ENCODE assay signal across 1 cellular context in genomic region chr5:125410501-125411162, GRCh38.
TF ChIP-seq lines count a peak whose summit lies in the region.

No MANE protein-coding gene starts in this region.

TF ChIP-seq in H1, 55 proteins besides CTCF, POLR2A, EP300 and RAD21:
- no peak for TF ChIP-seq SP2 (IDR thresholded peaks at IDR 0.05; ENCODE audit: low read length)
- TF ChIP-seq RFX5 (IDR thresholded peaks at IDR 0.05; ENCODE audit: borderline replicate concordance, low read depth, low read length): no peak
- TF ChIP-seq TEAD4 (IDR thresholded peaks at IDR 0.05; ENCODE audit: low read depth, low read length): no peak
- TF ChIP-seq HDAC2 (IDR thresholded peaks at IDR 0.05; ENCODE audit: borderline replicate concordance in 1 of 2, low read depth in 2 of 2, low read length in 2 of 2): no peak
- TF ChIP-seq EGR1 (IDR thresholded peaks at IDR 0.05; ENCODE audit: borderline replicate concordance, low read depth, low read length): no peak
- TF ChIP-seq, protein P1, sequence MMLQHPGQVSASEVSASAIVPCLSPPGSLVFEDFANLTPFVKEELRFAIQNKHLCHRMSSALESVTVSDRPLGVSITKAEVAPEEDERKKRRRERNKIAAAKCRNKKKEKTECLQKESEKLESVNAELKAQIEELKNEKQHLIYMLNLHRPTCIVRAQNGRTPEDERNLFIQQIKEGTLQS (IDR thresholded peaks at IDR 0.05; ENCODE audit: insufficient read depth, low read depth, low read length): no peak
- TF ChIP-seq KDM4A (IDR thresholded peaks at IDR 0.05; ENCODE audit: low read depth, low read length, severe bottlenecking): no peak
- TF ChIP-seq GTF2F1 (IDR thresholded peaks at IDR 0.05; ENCODE audit: borderline replicate concordance, low read depth, low read length): no peak
- no peak for TF ChIP-seq CHD7 (IDR thresholded peaks at IDR 0.05; ENCODE audit: insufficient replicate concordance, low read length)
- no peak for TF ChIP-seq RXRA (IDR thresholded peaks at IDR 0.05; ENCODE audit: insufficient read depth, low read depth, low read length)
- TF ChIP-seq SP1 (IDR thresholded peaks at IDR 0.05; ENCODE audit: low read depth, low read length): no peak
- TF ChIP-seq JUN (IDR thresholded peaks at IDR 0.05; ENCODE audit: low read depth, low read length): no peak
- TF ChIP-seq TAF1 (IDR thresholded peaks at IDR 0.05; ENCODE audit: low read depth, low read length): no peak
- TF ChIP-seq MAFK (IDR thresholded peaks at IDR 0.05; ENCODE audit: low read depth, low read length): no peak
- TF ChIP-seq CHD1 (IDR thresholded peaks at IDR 0.05; ENCODE audit: low read depth, low read length): no peak
- no peak for TF ChIP-seq ZNF274 (IDR thresholded peaks at IDR 0.05; ENCODE audit: borderline replicate concordance, extremely low read depth, low read length)
- no peak for TF ChIP-seq SIX5 (IDR thresholded peaks at IDR 0.05; ENCODE audit: low read depth, low read length)
- no peak for TF ChIP-seq POU5F1 (IDR thresholded peaks at IDR 0.05; ENCODE audit: low read depth, low read length)
- no peak for TF ChIP-seq HDAC6 (IDR thresholded peaks at IDR 0.05; ENCODE audit: low read depth, low read length)
